Comparison of ENCODE assay signal across 8 cellular contexts in the genomic region with DNA sequence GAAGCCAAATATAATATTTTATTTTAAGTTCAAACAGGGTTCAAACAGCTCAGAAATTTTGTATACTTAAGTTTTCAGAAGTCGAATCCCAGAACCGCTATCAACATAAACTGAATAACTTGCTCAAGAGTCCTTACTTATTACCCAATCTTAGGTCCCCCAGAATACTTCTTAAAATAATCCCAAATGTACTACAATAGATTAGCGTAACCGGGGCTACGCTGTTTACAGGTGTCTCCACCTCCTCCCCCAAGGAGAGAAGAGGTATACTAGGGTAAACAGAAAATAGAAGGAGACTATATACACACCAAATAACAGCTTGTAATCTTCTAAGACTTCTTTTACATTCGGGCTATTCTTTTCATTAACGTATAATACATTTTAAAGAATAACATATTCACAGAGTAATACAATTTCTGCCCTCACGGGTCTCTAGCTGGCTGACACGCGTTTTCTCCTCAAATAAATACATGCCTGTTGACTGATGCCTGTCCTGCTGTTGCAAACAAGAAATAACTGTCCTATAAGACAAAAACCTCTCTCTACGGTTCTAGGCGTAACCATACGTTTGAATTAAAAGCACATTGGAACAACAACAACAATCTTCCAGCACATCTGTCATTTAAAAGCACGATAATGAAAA. TPM values are rescaled to one million over a fixed set of nuclear protein-coding genes. Genes with fewer than 3 reads are reported as not detected.
DNase-seq lines count a peak whose midpoint lies in the region; ATAC-seq and TF ChIP-seq lines count a peak whose summit lies in the region.

No MANE protein-coding gene starts in this region.

- H3K9ac ChIP-seq in fibroblast of lung (ENCODE audit: insufficient read depth, low read length) = peak overlapping the region; percentile 82
- no peak overlapping the region for H3K9ac ChIP-seq in parathyroid adenoma

- ATAC-seq in T-cell (replicated peaks in 1 of 4) (no peak), sciatic nerve (no peak), HG02852 (IDR thresholded peaks at IDR 0.05; ENCODE audit: unreplicated experiment) (no peak)

- POLR2A ChIA-PET in T-cell (lab: Charles Lee) = interaction anchor here (0.5 to 4.4 kb wide), 25 partner anchors 8 to 1360 kb away, joined by 3 to 98 read pairs (median 4); partner anchors contain the start of gene RAB11A (in 1 of the 2)

- DNase-seq in AG09309 (ENCODE audit: low read depth) = no peak
- peak; percentile 13 for DNase-seq in H7
- peak in 3 of 34 experiments; percentile 15 to 39 (median 22) for DNase-seq in T-cell
- DNase-seq in fibroblast of lung (ENCODE audit: low read depth in 2 of 2) = peak in 1 of 2 donors; percentile 70
- DNase-seq in sciatic nerve (ENCODE audit: low spot score) = no peak
- DNase-seq in amniotic stem cell (lab: John Stamatoyannopoulos, UW) = no peak

- no peaks in the 10 kb centered on the region for H3K9me3 Mint-ChIP-seq in T-cell

- intact Hi-C loops in sciatic nerve (cut with DNase I) = no loop called here

- CTCF ChIA-PET in T-cell (lab: Charles Lee) = interaction anchor here (1.0 to 3.4 kb wide), 8 partner anchors 10 to 78 kb away, joined by 3 to 34 read pairs (median 6); partner anchors contain the start of gene RAB11A (in 1 of the 2)

- H3K9me3 ChIP-seq in fibroblast of lung (ENCODE audit: control insufficient read depth, insufficient read depth, low read depth, low read length) = no peaks in the 10 kb centered on the region
- no peaks in the 10 kb centered on the region for H3K9me3 ChIP-seq in parathyroid adenoma (ENCODE audit: control insufficient read depth, low read length)

- H2AFZ ChIP-seq in fibroblast of lung (ENCODE audit: low read length) (no peak overlapping the region), parathyroid adenoma (peak overlapping the region; percentile 82)

- H3K79me2 ChIP-seq in fibroblast of lung (ENCODE audit: control insufficient read depth, insufficient read depth, low read length) = peaks cover 31% of the 10 kb centered on the region
- H3K79me2 ChIP-seq in parathyroid adenoma = no peaks in the 10 kb centered on the region

- no peak for TF ChIP-seq CTCF in AG09309 (IDR thresholded peaks at IDR 0.05; ENCODE audit: control insufficient read depth, insufficient read depth, low read depth, low read length, missing control alignments)
- TF ChIP-seq CTCF in fibroblast of lung (conservative IDR thresholded peaks at IDR 0.05 in 1 of 2, IDR thresholded peaks at IDR 0.05 in 1 of 2; ENCODE audit: low read depth in 1 of 2, low read length in 2 of 2) = no peak
- TF ChIP-seq CTCF in parathyroid adenoma (IDR thresholded peaks at IDR 0.05) = no peak

- peak overlapping the region; percentile 84 for H3K4me2 ChIP-seq in fibroblast of lung (ENCODE audit: extremely low read depth, insufficient read depth, low read length)
- peak overlapping the region; percentile 68 for H3K4me2 ChIP-seq in parathyroid adenoma (ENCODE audit: low read length)

- H3K27me3 Mint-ChIP-seq in T-cell = no peaks in the 10 kb centered on the region

- H3K4me1 Mint-ChIP-seq in T-cell = peaks cover 46 to 58% (median 56%) of the 10 kb centered on the region in 3 donors

- H3K27me3 ChIP-seq in H7 (ENCODE audit: control insufficient read depth, insufficient read depth, low read length) = 0 out of 2 replicates have a peak, but pooled peaks cover 2% of the 10 kb centered on the region
- H3K27me3 ChIP-seq in fibroblast of lung (ENCODE audit: control insufficient read depth, insufficient read depth, low read length) = no peaks in the 10 kb centered on the region
- H3K27me3 ChIP-seq in parathyroid adenoma (ENCODE audit: control insufficient read depth, insufficient read depth, low read length) = no peaks in the 10 kb centered on the region

- no peaks in the 10 kb centered on the region for H4K20me1 ChIP-seq in fibroblast of lung (ENCODE audit: control insufficient read depth, extremely low read depth, insufficient read depth, low read length)

- H3K4me1 ChIP-seq in fibroblast of lung (ENCODE audit: control insufficient read depth, extremely low read depth, insufficient read depth, low read length) (peaks cover 4% of the 10 kb centered on the region), parathyroid adenoma (no peaks in the 10 kb centered on the region)

- peaks cover 5% of the 10 kb centered on the region for H3K36me3 Mint-ChIP-seq in T-cell

- H3K4me3 Mint-ChIP-seq in T-cell = peak overlapping the region; percentile 86 to 91 (median 89)

- H3K36me3 ChIP-seq in H7 (replicated peaks; ENCODE audit: control insufficient read depth, insufficient read depth, low read length) (no peaks in the 10 kb centered on the region), fibroblast of lung (ENCODE audit: control insufficient read depth, insufficient read depth, low read length) (no peaks in the 10 kb centered on the region), parathyroid adenoma (ENCODE audit: control insufficient read depth, insufficient read depth, low read length) (no peaks in the 10 kb centered on the region)

- H3K27ac ChIP-seq in fibroblast of lung (ENCODE audit: insufficient read depth, low read length) (peak overlapping the region; percentile 96), parathyroid adenoma (peak overlapping the region; percentile 65)

- H3K4me3 ChIP-seq in AG09309 (ENCODE audit: control insufficient read depth, low read depth, low read length) (peak overlapping the region; percentile 85), H7 (ENCODE audit: insufficient read depth, low read depth, low read length) (peak overlapping the region; percentile 87), fibroblast of lung (replicated peaks in 1 of 4; ENCODE audit: control extremely low read depth in 1 of 4, insufficient read depth in 1 of 4, low read depth in 3 of 4, low read length in 4 of 4) (peak overlapping the region; percentile 55 to 91 (median 76)), parathyroid adenoma (ENCODE audit: low read depth, low read length) (peak overlapping the region; percentile 83)

- peak overlapping the region; percentile 86 to 90 for H3K27ac Mint-ChIP-seq in T-cell

RNA-seq across cellular contexts. Expression of gene DENND4A, which starts 1.3 kb away (rescaled TPM):
- 2.9 and 4.4 TPM in 2 replicates for total RNA-seq in H7 (2014; rRNA removed; shearing (Covaris generic))
- total RNA-seq in T-cell (10 to 100 TPM; 49.7 to 76.3 (median 57.1) TPM), fibroblast of lung (24.9 and 30.6 TPM in 2 replicates), sciatic nerve (46.5 TPM)
- 13.5 and 16.7 TPM in 2 replicates for polyA plus RNA-seq in fibroblast of lung
- 8.1 and 10.4 TPM in 2 replicates for polyA plus RNA-seq in fibroblast of lung (2012)
- 8.2 and 12.8 TPM in 2 replicates for polyA minus RNA-seq in fibroblast of lung (ENCODE audit: low replicate concordance)
